9 cellular contexts compared by ENCODE assay signal in the genomic region with DNA sequence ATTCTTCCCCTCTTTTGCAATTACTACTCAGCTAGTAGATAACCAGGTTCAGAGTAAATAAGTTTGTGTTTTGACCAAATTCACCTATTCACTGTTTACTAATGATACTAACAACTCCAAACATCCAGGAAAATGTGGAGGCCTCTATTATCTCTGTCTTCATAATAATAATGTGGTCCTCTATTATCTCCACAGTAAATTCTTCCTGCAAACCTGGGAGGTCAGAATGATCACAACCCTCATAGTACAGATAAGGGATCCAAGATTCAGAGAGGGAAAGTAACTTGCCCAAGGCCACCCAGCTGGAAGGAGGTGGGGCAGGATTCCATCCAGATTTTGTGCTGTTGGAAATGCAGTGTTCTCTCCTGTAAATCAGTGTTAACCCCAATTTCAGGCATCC. TPM values are rescaled to one million over a fixed set of nuclear protein-coding genes. Genes with fewer than 3 reads are reported as not detected.
"Had no signal": no experiment of that assay in that cellular context is flagged by ENCODE, and none has a peak within 500 bp of the region (broad histone marks: within the 10 kb centered on the region; RNA-seq: fewer than 3 reads in every experiment).

No MANE protein-coding gene starts in this region.

- H3K4me2 ChIP-seq: GM23338 had no signal

- H3K9me3 ChIP-seq: HAP-1 had no signal

- H3K9ac ChIP-seq: GM23248 had no signal

- H3K4me3 ChIP-seq: GM23248, GM23338, HAP-1 had no signal

- H3K4me1 ChIP-seq: HAP-1 had no signal

- H3K9me3 Mint-ChIP-seq: GM23338, H9 had no signal

- DNase-seq: GM23248, GOT3, H7, H9, HCEC 1CT, HFFc6 had no signal

- H3K4me3 Mint-ChIP-seq: GM23338, H9, HFFc6 had no signal

- ATAC-seq: GM23338, HCT116 had no signal

- H3K27ac ChIP-seq: GM23248 had no signal

- H3K36me3 ChIP-seq: HAP-1 had no signal

- H2AFZ ChIP-seq: GM23248, GM23338 had no signal

- H3K27ac Mint-ChIP-seq: GM23338, H9, HFFc6 had no signal

RNA-seq across cellular contexts. Expression of a gene that starts 9.6 kb away (rescaled TPM):
- total RNA-seq: HFFc6 had no signal
